In the genomic region with DNA sequence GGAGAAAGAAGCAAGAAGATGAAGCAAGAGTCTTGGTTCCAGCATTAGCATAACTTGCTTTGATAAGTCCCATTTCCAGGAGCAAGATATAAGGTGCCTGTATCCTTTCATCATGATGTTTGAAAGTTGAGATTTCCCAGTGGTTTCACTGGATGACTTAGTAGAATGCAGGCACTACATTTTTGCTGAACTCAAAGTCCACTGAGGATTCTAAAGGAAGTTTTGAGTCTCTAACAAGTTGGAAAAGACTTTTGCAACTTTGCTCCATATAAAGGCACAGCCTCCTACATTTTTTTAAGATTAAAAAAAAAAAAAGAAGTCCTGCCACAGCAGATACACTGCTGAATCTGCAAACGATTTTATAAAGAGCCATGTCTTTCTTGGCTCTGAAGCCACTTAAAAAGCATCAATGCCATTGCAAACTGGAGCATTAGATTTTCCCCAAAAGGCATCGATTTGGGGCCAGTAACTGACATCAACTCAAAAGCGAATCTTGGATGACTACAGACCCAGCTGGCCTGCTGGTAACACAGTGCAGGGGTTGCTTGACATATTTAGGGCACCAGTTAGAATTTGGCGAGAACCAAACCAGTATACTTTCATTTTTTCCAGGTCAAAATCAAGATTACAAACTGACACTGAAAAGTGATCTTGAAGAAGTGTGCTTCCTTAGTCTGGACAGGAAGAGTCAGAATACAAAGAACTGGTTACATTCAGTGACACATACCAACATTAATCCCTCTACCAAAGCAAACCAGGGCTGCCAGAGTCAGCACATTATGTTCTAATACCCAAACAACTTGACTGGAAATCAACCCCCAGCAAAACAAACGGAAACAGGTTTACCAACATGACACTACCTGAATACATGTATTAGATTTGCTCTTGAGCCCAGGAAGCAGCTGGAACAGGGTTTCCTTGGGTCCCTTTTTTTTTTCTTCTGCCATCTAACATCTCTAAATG, we compare ENCODE assay signal across 19 cellular contexts. TPM values are rescaled to one million over a fixed set of nuclear protein-coding genes. Genes with fewer than 3 reads are reported as not detected.
DNase-seq lines count a peak whose midpoint lies in the region; ATAC-seq lines count a peak whose summit lies in the region.
"Had no signal": no experiment of that assay in that cellular context is flagged by ENCODE, and none has a peak within 500 bp of the region (broad histone marks: within the 10 kb centered on the region; RNA-seq: fewer than 3 reads in every experiment).

No MANE protein-coding gene starts in this region.

- H3K4me1 ChIP-seq in mesodermal cell (ENCODE audit: control insufficient read depth, insufficient read depth, low read length, poor library complexity, severe bottlenecking): peaks cover 9% of the 10 kb centered on the region
- H3K4me1 ChIP-seq: lower lobe of right lung had no signal

- no peak overlapping the region for H3K4me3 ChIP-seq in mesodermal cell (ENCODE audit: extremely low read depth, insufficient read depth, low read length, poor library complexity, severe bottlenecking)
- H3K4me3 ChIP-seq: lower lobe of right lung, psoas muscle had no signal

- no peaks in the 10 kb centered on the region for H3K36me3 ChIP-seq in mesodermal cell (ENCODE audit: control insufficient read depth, insufficient read depth, low read length)
- H3K36me3 ChIP-seq: lower lobe of right lung had no signal

- no peaks in the 10 kb centered on the region for H3K9me3 ChIP-seq in mesodermal cell (ENCODE audit: control insufficient read depth, low read length)
- H3K9me3 ChIP-seq: lower lobe of right lung, psoas muscle had no signal

- 83 to 92% methylated on average over 3 to 4 of the region's 5 CpGs for WGBS in mesodermal cell (ENCODE audit: insufficient coverage in 2 of 2), 2 experiments

- peak overlapping the region; percentile 59 for H3K27ac ChIP-seq in mesodermal cell (ENCODE audit: low read depth, low read length, severe bottlenecking)
- H3K27ac ChIP-seq: HL-60, lower lobe of right lung, psoas muscle had no signal

- peak; percentile 80 for DNase-seq in DMS53 (lab: John Stamatoyannopoulos, UW)
- peak; percentile 29 for DNase-seq in NCI-H2029 treated with DMSO at 0.1 percent for 48 hours (lab: John Stamatoyannopoulos, UW)
- DNase-seq in dermis blood vessel endothelial cell: peak; percentile 10
- no peak for DNase-seq in UCSD-AML1 (lab: John Stamatoyannopoulos, UW; ENCODE audit: unreplicated experiment)
- no peak for DNase-seq in NCI-H446 treated with DMSO at 0.1 percent for 48 hours (lab: John Stamatoyannopoulos, UW)
- DNase-seq: activated CD4-positive, alpha-beta T cell treated with anti-CD3 and anti-CD28 coated beads for 36 hours; activated CD8-positive, alpha-beta memory T cell treated with anti-CD3 and anti-CD28 coated beads, Interleukin-2, amount 50 U/mL, for 48 hours; activated naive CD4-positive, alpha-beta T cell treated with anti-CD3 and anti-CD28 coated beads for 36 hours; DMS 273 treated with DMSO at 0.1 percent for 48 hours; KG1; lower lobe of right lung; naive thymus-derived CD8-positive, alpha-beta T cell; NCI-H1436 treated with DMSO at 0.1 percent for 48 hours; psoas muscle had no signal

- ATAC-seq in GM21423 (IDR thresholded peaks at IDR 0.05; ENCODE audit: unreplicated experiment): no peak
- ATAC-seq: activated CD4-positive, alpha-beta T cell treated with anti-CD3 and anti-CD28 coated beads for 36 hours; lower lobe of right lung; naive thymus-derived CD8-positive, alpha-beta T cell had no signal

RNA-seq across cellular contexts. Expression of gene KCNV2, which starts 39.1 kb away (rescaled TPM):
- total RNA-seq in dermis blood vessel endothelial cell: not detected in 2 replicates
- polyA plus RNA-seq in mesodermal cell (2013, experiment 1 of 2): not detected
- not detected for polyA plus RNA-seq in mesodermal cell (2013, experiment 2 of 2)
- total RNA-seq: activated CD4-positive, alpha-beta T cell treated with anti-CD3 and anti-CD28 coated beads for 36 hours; activated naive CD4-positive, alpha-beta T cell treated with anti-CD3 and anti-CD28 coated beads for 36 hours; dermis microvascular lymphatic vessel endothelial cell; fibroblast of villous mesenchyme; lower lobe of right lung; naive thymus-derived CD8-positive, alpha-beta T cell; psoas muscle had no signal
- polyA plus RNA-seq: naive thymus-derived CD8-positive, alpha-beta T cell; psoas muscle had no signal

RNA-seq across cellular contexts. Expression of gene VLDLR, which starts 56.6 kb away (rescaled TPM):
- total RNA-seq in dermis blood vessel endothelial cell: 11.1 and 21.1 TPM in 2 replicates
- 20.8 TPM for polyA plus RNA-seq in mesodermal cell (2013, experiment 1 of 2)
- polyA plus RNA-seq in mesodermal cell (2013, experiment 2 of 2): 19.0 TPM

Comparison
In these comparisons a context has a peak if more than half of its experiments do, and no peak if none do; other contexts are left out.
1. DNase-seq: peak in DMS53 (single experiment), NCI-H2029 treated with DMSO at 0.1 percent for 48 hours (single experiment) and dermis blood vessel endothelial cell (single experiment); none in UCSD-AML1 (single experiment) and NCI-H446 treated with DMSO at 0.1 percent for 48 hours (single experiment).